ENCODE assay signal across 24 cellular contexts in genomic region chr5:169549453-169549852, GRCh38. TPM values are rescaled to one million over a fixed set of nuclear protein-coding genes. Genes with fewer than 3 reads are reported as not detected.
DNase-seq lines count a peak whose midpoint lies in the region; FAIRE-seq and TF ChIP-seq lines count a peak whose summit lies in the region.
"Had no signal": no experiment of that assay in that cellular context is flagged by ENCODE, and none has a peak within 500 bp of the region (broad histone marks: within the 10 kb centered on the region; RNA-seq: fewer than 3 reads in every experiment).

No MANE protein-coding gene starts in this region.

- no peak for TF ChIP-seq EP300 in SK-N-SH (IDR thresholded peaks at IDR 0.05; ENCODE audit: borderline replicate concordance in 1 of 2, low read depth in 1 of 2, low read length in 1 of 2)

- no peak overlapping the region for H3K4me3 ChIP-seq in AG10803 (ENCODE audit: low read length)
- no peak overlapping the region for H3K4me3 ChIP-seq in SK-N-SH (ENCODE audit: low read depth in 2 of 2, low read length in 1 of 2)
- H3K4me3 ChIP-seq in astrocyte (ENCODE audit: insufficient read depth, low read depth, low read length): no peak overlapping the region
- no peak overlapping the region for H3K4me3 ChIP-seq in lower leg skin (ENCODE audit: low read depth, poor library complexity, severe bottlenecking)
- H3K4me3 ChIP-seq: BLaER1 treated with 17β-estradiol and CSF1 and Interleukin-3, amounts not matched to agents 10 nM and 100 nM; GM12878; GM23338 had no signal

- no peaks in the 10 kb centered on the region for H3F3A ChIP-seq in SK-N-SH (replicated peaks; ENCODE audit: insufficient read depth)

- H2AFZ ChIP-seq in SK-N-SH (ENCODE audit: low read depth) (no peak overlapping the region), astrocyte (ENCODE audit: low read depth, low read length) (no peak overlapping the region)
- H2AFZ ChIP-seq: GM23338 had no signal

- no peak overlapping the region for H3K27ac Mint-ChIP-seq in astrocyte (ENCODE audit: unreplicated experiment)
- H3K27ac Mint-ChIP-seq: CD14-positive monocyte; CD4-positive, alpha-beta T cell; CD8-positive, alpha-beta memory T cell; GM23338; H9 had no signal

- no peak for TF ChIP-seq POLR2A in lower leg skin (IDR thresholded peaks at IDR 0.05)

- no peaks in the 10 kb centered on the region for H3K36me3 Mint-ChIP-seq in astrocyte (ENCODE audit: low read depth, unreplicated experiment)
- H3K36me3 Mint-ChIP-seq: CD14-positive monocyte; CD8-positive, alpha-beta memory T cell had no signal

- H3K9ac ChIP-seq in SK-N-SH: no peak overlapping the region
- H3K9ac ChIP-seq in astrocyte (ENCODE audit: low read length): no peak overlapping the region

- no peaks in the 10 kb centered on the region for H3K9me3 ChIP-seq in SK-N-SH
- no peaks in the 10 kb centered on the region for H3K9me3 ChIP-seq in astrocyte (ENCODE audit: insufficient read depth, low read depth, low read length)
- H3K9me3 ChIP-seq: BE2C; BLaER1 treated with 17β-estradiol and CSF1 and Interleukin-3, amounts not matched to agents 10 nM and 100 nM had no signal

- intact Hi-C loops in lower leg skin (cut with DNase I; ENCODE audit: low total_unique reads): no loop called here

- no peaks in the 10 kb centered on the region for H3K36me3 ChIP-seq in SK-N-SH (replicated peaks in 1 of 2; ENCODE audit: control insufficient read depth in 1 of 2, insufficient read depth in 2 of 2, low read length in 1 of 2)
- no peaks in the 10 kb centered on the region for H3K36me3 ChIP-seq in astrocyte (ENCODE audit: insufficient read depth, low read length)
- H3K36me3 ChIP-seq: BE2C; BLaER1 treated with 17β-estradiol and CSF1 and Interleukin-3, amounts not matched to agents 10 nM and 100 nM had no signal

- TF ChIP-seq CTCF in AG10803 (conservative IDR thresholded peaks at IDR 0.05; ENCODE audit: low read length) (no peak), SK-N-SH (IDR thresholded peaks at IDR 0.05) (no peak), astrocyte (IDR thresholded peaks at IDR 0.05; ENCODE audit: insufficient read depth, low read depth, low read length) (no peak), lower leg skin (IDR thresholded peaks at IDR 0.05) (no peak)

- H3K9me2 ChIP-seq in SK-N-SH: no peaks in the 10 kb centered on the region

- H3K27me3 Mint-ChIP-seq in astrocyte (ENCODE audit: low read depth, unreplicated experiment): peaks cover 22% of the 10 kb centered on the region

- POLR2A ChIA-PET in SK-N-SH (lab: Yijun Ruan, JAX): no interaction called here

- no peaks in the 10 kb centered on the region for H3K9me3 Mint-ChIP-seq in astrocyte (ENCODE audit: unreplicated experiment)
- H3K9me3 Mint-ChIP-seq: CD4-positive, alpha-beta T cell; GM23338 had no signal

- H3K4me2 ChIP-seq in SK-N-SH (no peak overlapping the region), astrocyte (ENCODE audit: low read length) (no peak overlapping the region)
- H3K4me2 ChIP-seq: BLaER1 treated with 17β-estradiol and CSF1 and Interleukin-3, amounts not matched to agents 10 nM and 100 nM; GM23338 had no signal

- peak; percentile 26 for DNase-seq in AG10803 (ENCODE audit: low read depth)
- DNase-seq in SK-N-SH: no peak
- peak; percentile 53 for DNase-seq in astrocyte (ENCODE audit: low read depth)
- DNase-seq in superior temporal gyrus (ENCODE audit: extremely low spot score): peak; percentile 42
- no peak for DNase-seq in lower leg skin (ENCODE audit: low spot score in 2 of 2)
- no peak for DNase-seq in NCI-H1105 treated with DMSO at 0.1 percent for 48 hours (lab: John Stamatoyannopoulos, UW)
- no peak for DNase-seq in foreskin melanocyte
- DNase-seq: AML-193; BE2C; CD4-positive, alpha-beta T cell; CD8-positive, alpha-beta memory T cell; DMS 273 treated with DMSO at 0.1 percent for 48 hours; DMS79; EL; GDM1; H9 had no signal

- H3K4me1 Mint-ChIP-seq in astrocyte (ENCODE audit: low read depth, unreplicated experiment): peaks cover 18% of the 10 kb centered on the region
- H3K4me1 Mint-ChIP-seq: CD14-positive monocyte; CD8-positive, alpha-beta memory T cell; H9 had no signal

- H3K27me3 ChIP-seq in SK-N-SH (ENCODE audit: insufficient read depth) (no peaks in the 10 kb centered on the region), astrocyte (ENCODE audit: insufficient read depth, low read length) (no peaks in the 10 kb centered on the region)
- H3K27me3 ChIP-seq: BE2C; BLaER1 treated with 17β-estradiol and CSF1 and Interleukin-3, amounts not matched to agents 10 nM and 100 nM had no signal

- H3K27ac ChIP-seq in SK-N-SH (ENCODE audit: low read depth in 2 of 2, low read length in 1 of 2) (peak overlapping the region; percentile 2 to 81; a peak in 3 of 4 replicates), astrocyte (ENCODE audit: low read depth, low read length) (no peak overlapping the region)
- H3K27ac ChIP-seq: 22Rv1; BLaER1 treated with 17β-estradiol and CSF1 and Interleukin-3, amounts not matched to agents 10 nM and 100 nM had no signal

- no peak for FAIRE-seq in astrocyte (lab: Jason Lieb, UNC)
- FAIRE-seq: A204.1, D721Med, GM19239 had no signal

- TF ChIP-seq RAD21 in SK-N-SH (IDR thresholded peaks at IDR 0.05; ENCODE audit: low read length): no peak

- no peaks in the 10 kb centered on the region for H3K79me2 ChIP-seq in SK-N-SH (ENCODE audit: insufficient read depth)
- no peaks in the 10 kb centered on the region for H3K79me2 ChIP-seq in astrocyte (ENCODE audit: insufficient read depth, low read length)

- CTCF ChIA-PET in SK-N-SH (lab: Yijun Ruan, JAX): interaction anchor here (0.5 to 4.8 kb wide), 18 partner anchors 10 to 667 kb away, joined by 3 to 83 read pairs (median 4); partner anchors contain the start of gene SLIT3

- H3K4me1 ChIP-seq in SK-N-SH (ENCODE audit: control insufficient read depth in 1 of 2, insufficient read depth in 2 of 2, low read depth in 1 of 2, low read length in 1 of 2): peaks cover 0 to 23% of the 10 kb centered on the region in 2 experiments; a peak in 2 of 4 replicates
- H3K4me1 ChIP-seq in astrocyte (ENCODE audit: insufficient read depth, low read length): no peaks in the 10 kb centered on the region

- H4K20me1 ChIP-seq in SK-N-SH (ENCODE audit: insufficient read depth) (no peaks in the 10 kb centered on the region), astrocyte (ENCODE audit: insufficient read depth, low read length) (no peaks in the 10 kb centered on the region)
- H4K20me1 ChIP-seq: BLaER1 treated with 17β-estradiol and CSF1 and Interleukin-3, amounts not matched to agents 10 nM and 100 nM had no signal

- no peak overlapping the region for H3K4me3 Mint-ChIP-seq in astrocyte (ENCODE audit: unreplicated experiment)
- H3K4me3 Mint-ChIP-seq: CD4-positive, alpha-beta T cell; CD8-positive, alpha-beta memory T cell; GM23338; H9 had no signal

TF ChIP-seq in SK-N-SH, 30 proteins besides CTCF, POLR2A, EP300 and RAD21:
- no peak for TF ChIP-seq SMC3 (IDR thresholded peaks at IDR 0.05; ENCODE audit: low read depth, low read length)
- TF ChIP-seq MXI1 (IDR thresholded peaks at IDR 0.05; ENCODE audit: low read depth, low read length): no peak
- no peak for TF ChIP-seq ELF1 (IDR thresholded peaks at IDR 0.05)
- TF ChIP-seq NRF1 (IDR thresholded peaks at IDR 0.05; ENCODE audit: low read depth, low read length): no peak
- TF ChIP-seq FOSL2 (IDR thresholded peaks at IDR 0.05; ENCODE audit: borderline replicate concordance, low read depth): peak; percentile 22; the same call in 1 of the 2 replicates
- TF ChIP-seq USF2 (IDR thresholded peaks at IDR 0.05; ENCODE audit: borderline replicate concordance, low read depth, low read length): no peak
- TF ChIP-seq YY1 (IDR thresholded peaks at IDR 0.05; ENCODE audit: low read depth): no peak

RNA-seq across cellular contexts. Expression of gene SPDL1, which starts 34.1 kb away (rescaled TPM):
- 45.1 and 63.3 TPM in 2 replicates for polyA plus RNA-seq in SK-N-SH (2012; rRNA removed)
- 61.5 and 78.9 TPM in 2 replicates for polyA plus RNA-seq in SK-N-SH (2012; cell fraction: cytosol; rRNA removed)
- 43.9 and 111 TPM in 2 replicates for polyA plus RNA-seq in SK-N-SH (2012; cell fraction: nucleus; rRNA removed)
- total RNA-seq in astrocyte: 20.2 and 27.0 TPM in 2 replicates
- total RNA-seq in lower leg skin: 10 to 100 TPM in 1 of 4 donors, 1 to 10 TPM in 3; 3.2 to 12.4 (median 5.2) TPM

Comparison
In these comparisons a context has a peak if more than half of its experiments do, and no peak if none do; other contexts are left out.
1. DNase-seq: peak in AG10803 (single experiment), astrocyte (single experiment) and superior temporal gyrus (single experiment); none in SK-N-SH (single experiment), lower leg skin (0 of 2), NCI-H1105 treated with DMSO at 0.1 percent for 48 hours (single experiment) and foreskin melanocyte (single experiment).